ENCODE assay signal across 8 cellular contexts in genomic region chrX:9785944-9786741, GRCh38. TPM values are rescaled to one million over a fixed set of nuclear protein-coding genes. Genes with fewer than 3 reads are reported as not detected.
DNase-seq lines count a peak whose midpoint lies in the region; ATAC-seq and TF ChIP-seq lines count a peak whose summit lies in the region.

TSS of gene SHROOM2 (plus strand) at chrX:9786429. CDS start at chrX:9786546, 117 bp downstream.

- peaks cover 8% of the 10 kb centered on the region for H3K9me3 Mint-ChIP-seq in chondrocyte (ENCODE audit: low read depth)

- H3K9me3 ChIP-seq in cardiac muscle cell (ENCODE audit: low read depth): no peaks in the 10 kb centered on the region
- no peaks in the 10 kb centered on the region for H3K9me3 ChIP-seq in upper lobe of left lung

- H3K36me3 ChIP-seq in cardiac muscle cell (no peaks in the 10 kb centered on the region), upper lobe of left lung (no peaks in the 10 kb centered on the region)

- peak within 1 kb of the TSS; percentile 66 for H3K4me3 Mint-ChIP-seq in chondrocyte (ENCODE audit: unreplicated experiment)

- no peak for TF ChIP-seq EP300 in upper lobe of left lung (IDR thresholded peaks at IDR 0.05)

- DNase-seq in cardiac muscle cell (ENCODE audit: low read depth in 1 of 2, low spot score in 1 of 2) (peak; percentile 29 to 72), Right ventricle myocardium inferior (ENCODE audit: missing footprints) (no peak), chondrocyte (ENCODE audit: low spot score) (no peak), lung microvascular endothelial cell (ENCODE audit: low read depth in 2 of 2) (peak; percentile 19 to 51), upper lobe of left lung (peak in 1 of 2 donors; percentile 81), COLO829 (ENCODE audit: low spot score) (no peak), NCI-H187 (lab: John Stamatoyannopoulos, UW) (no peak)

- no peak for TF ChIP-seq POLR2A in upper lobe of left lung (IDR thresholded peaks at IDR 0.05)

- H3K4me3 ChIP-seq in cardiac muscle cell (peak within 1 kb of the TSS; percentile 89), upper lobe of left lung (peak within 1 kb of the TSS; percentile 36 to 71 (median 60))

- peak within 1 kb of the TSS; percentile 91 for H3K27ac ChIP-seq in cardiac muscle cell
- peak within 1 kb of the TSS; percentile 61 to 88 (median 65) for H3K27ac ChIP-seq in upper lobe of left lung

- 23% methylated on average over 11 of the region's 123 CpGs; no CpG with 5 or more reads in 1 of the 2 donors for WGBS in upper lobe of left lung, 2 donors

- H3K4me1 ChIP-seq in cardiac muscle cell (ENCODE audit: low read depth) (peaks cover 17% of the 10 kb centered on the region), upper lobe of left lung (peaks cover 0 to 25% (median 0%) of the 10 kb centered on the region in 4 donors)

- no peak within 1 kb of the TSS for H3K27ac Mint-ChIP-seq in chondrocyte (ENCODE audit: unreplicated experiment)

- H3K27me3 Mint-ChIP-seq in chondrocyte (ENCODE audit: low read depth): no peaks in the 10 kb centered on the region

- ATAC-seq in Right ventricle myocardium inferior (no peak), upper lobe of left lung (ENCODE audit: low FRiP score in 2 of 2) (peak in 1 of 2 donors; percentile 31), GM21576 (IDR thresholded peaks at IDR 0.05; ENCODE audit: unreplicated experiment) (no peak)

- H3K27me3 ChIP-seq in cardiac muscle cell (no peaks in the 10 kb centered on the region), upper lobe of left lung (peaks cover 0 to 20% (median 0%) of the 10 kb centered on the region in 4 donors)

- peaks cover 14% of the 10 kb centered on the region for H3K4me1 Mint-ChIP-seq in chondrocyte (ENCODE audit: low read depth)

- no peak for TF ChIP-seq CTCF in cardiac muscle cell (IDR thresholded peaks at IDR 0.05; ENCODE audit: low read depth, low read length)
- TF ChIP-seq CTCF in chondrocyte (IDR thresholded peaks at IDR 0.05): no peak
- TF ChIP-seq CTCF in upper lobe of left lung (IDR thresholded peaks at IDR 0.05): no peak

- intact Hi-C loops in Right ventricle myocardium inferior (cut with DNase I): no loop called here

- H3K36me3 Mint-ChIP-seq in chondrocyte (ENCODE audit: low read depth): no peaks in the 10 kb centered on the region

RNA-seq across cellular contexts. Expression of gene SHROOM2, which starts in this region (rescaled TPM):
- total RNA-seq in cardiac muscle cell (32.9 and 36.0 TPM in 2 replicates), Right ventricle myocardium inferior (0.60 TPM), chondrocyte (3.1 to 4.4 TPM (median 4.0 TPM) in 3 replicates), lung microvascular endothelial cell (5.0 and 5.4 TPM in 2 replicates), upper lobe of left lung (10 to 100 TPM in 4 of 6 donors, 1 to 10 TPM in 2; 6.6 to 22.9 (median 11.5) TPM)
- polyA plus RNA-seq in cardiac muscle cell: 9.0 and 14.8 TPM in 2 replicates

Comparison
In these comparisons a context has a peak if more than half of its experiments do, and no peak if none do; other contexts are left out.
1. DNase-seq: peak in cardiac muscle cell (2 of 2) and lung microvascular endothelial cell (2 of 2); none in Right ventricle myocardium inferior (single experiment), chondrocyte (single experiment), COLO829 (single experiment) and NCI-H187 (0 of 2).